Comparison of ENCODE assay signal across 8 cellular contexts in genomic region chr21:46295996-46296752, GRCh38. TPM values are rescaled to one million over a fixed set of nuclear protein-coding genes. Genes with fewer than 3 reads are reported as not detected.
DNase-seq lines count a peak whose midpoint lies in the region; ATAC-seq and TF ChIP-seq lines count a peak whose summit lies in the region.

No MANE protein-coding gene starts in this region.

- H3K27me3 Mint-ChIP-seq in activated CD8-positive, alpha-beta T cell treated with anti-CD3 and anti-CD28 coated beads, Interleukin-2, amount 10 ng/mL, durations not matched to agents 7 days and 5 days (ENCODE audit: low read depth): no peaks in the 10 kb centered on the region

- H3K4me3 Mint-ChIP-seq in activated CD8-positive, alpha-beta T cell treated with anti-CD3 and anti-CD28 coated beads, Interleukin-2, amount 10 ng/mL, durations not matched to agents 7 days and 5 days: peak overlapping the region; percentile 42

- in situ Hi-C loops in G401 (cut with HindIII; ENCODE audit: low sequenced_read_pairs): no loop called here

- POLR2A ChIA-PET in activated CD8-positive, alpha-beta T cell treated with anti-CD3 and anti-CD28 coated beads, Interleukin-2, amount 10 ng/mL, durations not matched to agents 7 days and 5 days (lab: Charles Lee): interaction anchor here (0.7 to 2.2 kb wide), 4 partner anchors 10 to 27 kb away, joined by 3 to 7 read pairs (median 4); partner anchors contain the start of genes MCM3AP and YBEY

- peaks cover 41% of the 10 kb centered on the region for H3K36me3 Mint-ChIP-seq in activated CD8-positive, alpha-beta T cell treated with anti-CD3 and anti-CD28 coated beads, Interleukin-2, amount 10 ng/mL, durations not matched to agents 7 days and 5 days (ENCODE audit: low read depth)

- H3K9me3 Mint-ChIP-seq in activated CD8-positive, alpha-beta T cell treated with anti-CD3 and anti-CD28 coated beads, Interleukin-2, amount 10 ng/mL, durations not matched to agents 7 days and 5 days (ENCODE audit: insufficient read depth): no peaks in the 10 kb centered on the region

- H3K4me1 Mint-ChIP-seq in activated CD8-positive, alpha-beta T cell treated with anti-CD3 and anti-CD28 coated beads, Interleukin-2, amount 10 ng/mL, durations not matched to agents 7 days and 5 days (ENCODE audit: low read depth): peaks cover 28% of the 10 kb centered on the region

- peak overlapping the region; percentile 78 for H3K27ac Mint-ChIP-seq in activated CD8-positive, alpha-beta T cell treated with anti-CD3 and anti-CD28 coated beads, Interleukin-2, amount 10 ng/mL, durations not matched to agents 7 days and 5 days

- intact Hi-C loops in posterior cingulate gyrus (cut with DNase I): no loop called here

- ATAC-seq in HG03108 (IDR thresholded peaks at IDR 0.05; ENCODE audit: unreplicated experiment) (peak; percentile 84), GM19452 (IDR thresholded peaks at IDR 0.05; ENCODE audit: unreplicated experiment) (no peak), GM21360 (IDR thresholded peaks at IDR 0.05; ENCODE audit: unreplicated experiment) (no peak)
- peak; percentile 82 for ATAC-seq in activated CD8-positive, alpha-beta T cell treated with anti-CD3 and anti-CD28 coated beads, Interleukin-2, amount 10 ng/mL, durations not matched to agents 7 days and 5 days

- CTCF ChIA-PET in activated CD8-positive, alpha-beta T cell treated with anti-CD3 and anti-CD28 coated beads, Interleukin-2, amount 10 ng/mL, durations not matched to agents 7 days and 5 days (lab: Charles Lee): no interaction called here

- no peak overlapping the region for H3K4me3 ChIP-seq in fibroblast of the aortic adventitia (ENCODE audit: low read depth, low read length)

- DNase-seq in AG09319 (ENCODE audit: extremely low read depth, low read depth) (peak; percentile 57), fibroblast of the aortic adventitia (ENCODE audit: low read depth) (peak; percentile 39), posterior cingulate gyrus (peak; percentile 13 to 89 (median 44)), G401 (ENCODE audit: low spot score) (no peak)
- peak; percentile 72 for DNase-seq in activated CD8-positive, alpha-beta T cell treated with anti-CD3 and anti-CD28 coated beads, Interleukin-2, amount 10 ng/mL, durations not matched to agents 7 days and 5 days

- TF ChIP-seq CTCF in AG09319 (IDR thresholded peaks at IDR 0.05; ENCODE audit: low read depth, low read length) (no peak), fibroblast of the aortic adventitia (IDR thresholded peaks at IDR 0.05; ENCODE audit: insufficient read depth, low read length) (no peak)

RNA-seq across cellular contexts. Expression of gene YBEY, which starts 10.0 kb away (rescaled TPM):
- 10 to 100 TPM; 13.4 to 15.2 TPM for total RNA-seq in activated CD8-positive, alpha-beta T cell treated with anti-CD3 and anti-CD28 coated beads, Interleukin-2, amount 10 ng/mL, durations not matched to agents 7 days and 5 days
- total RNA-seq in fibroblast of the aortic adventitia (ENCODE audit: low replicate concordance): 16.5 and 22.4 TPM in 2 replicates
- 29.0 and 52.6 TPM in 2 replicates for total RNA-seq in G401 (2014; rRNA removed; shearing (Covaris generic))

RNA-seq across cellular contexts. Expression of gene MCM3AP, which starts 10.8 kb away (rescaled TPM):
- 100 to 1,000 TPM; 106 to 113 TPM for total RNA-seq in activated CD8-positive, alpha-beta T cell treated with anti-CD3 and anti-CD28 coated beads, Interleukin-2, amount 10 ng/mL, durations not matched to agents 7 days and 5 days
- total RNA-seq in fibroblast of the aortic adventitia (ENCODE audit: low replicate concordance): 66.4 and 77.4 TPM in 2 replicates
- 102 and 127 TPM in 2 replicates for total RNA-seq in G401 (2014; rRNA removed; shearing (Covaris generic))

RNA-seq across cellular contexts. Expression of gene C21orf58, which starts 27.5 kb away (rescaled TPM):
- 10 to 100 TPM; 59.0 to 65.4 TPM for total RNA-seq in activated CD8-positive, alpha-beta T cell treated with anti-CD3 and anti-CD28 coated beads, Interleukin-2, amount 10 ng/mL, durations not matched to agents 7 days and 5 days
- 3.6 and 10.2 TPM in 2 replicates for total RNA-seq in fibroblast of the aortic adventitia (ENCODE audit: low replicate concordance)
- 7.9 and 8.2 TPM in 2 replicates for total RNA-seq in G401 (2014; rRNA removed; shearing (Covaris generic))

RNA-seq across cellular contexts. Expression of gene PCNT, which starts 27.8 kb away (rescaled TPM):
- 10 to 100 TPM; 89.0 to 98.8 TPM for total RNA-seq in activated CD8-positive, alpha-beta T cell treated with anti-CD3 and anti-CD28 coated beads, Interleukin-2, amount 10 ng/mL, durations not matched to agents 7 days and 5 days
- 27.8 and 40.3 TPM in 2 replicates for total RNA-seq in fibroblast of the aortic adventitia (ENCODE audit: low replicate concordance)
- total RNA-seq in G401 (2014; rRNA removed; shearing (Covaris generic)): 14.3 and 33.5 TPM in 2 replicates

Comparison
In these comparisons a context has a peak if more than half of its experiments do, and no peak if none do; other contexts are left out.
1. ATAC-seq: peak in HG03108 (single experiment) and activated CD8-positive, alpha-beta T cell treated with anti-CD3 and anti-CD28 coated beads, Interleukin-2, amount 10 ng/mL, durations not matched to agents 7 days and 5 days (single experiment); none in GM19452 (single experiment) and GM21360 (single experiment).